Comparison of ENCODE assay signal across 15 cellular contexts in genomic region chr3:161939919-161940693, GRCh38.
A peak's percentile ranks its signal among the peaks of the same experiment; 100 is the strongest.
DNase-seq lines count a peak whose midpoint lies in the region; ATAC-seq, FAIRE-seq and TF ChIP-seq lines count a peak whose summit lies in the region.
"Had no signal": no experiment of that assay in that cellular context is flagged by ENCODE, and none has a peak within 500 bp of the region (broad histone marks: within the 10 kb centered on the region; RNA-seq: fewer than 3 reads in every experiment).

No MANE protein-coding gene starts in this region.

- DNase-seq in GM10266 (ENCODE audit: extremely low spot score) (peak; percentile 7), NOMO-1 treated with dmso at 0.1 percent for 144 hours (lab: John Stamatoyannopoulos, UW; ENCODE audit: unreplicated experiment) (peak; percentile 11), fibroblast of gingiva (ENCODE audit: low read depth) (peak; percentile 3), D721Med (ENCODE audit: insufficient read length, low spot score) (no peak), esophagus squamous epithelium (lab: John Stamatoyannopoulos, UW) (no peak), COLO829 (ENCODE audit: low spot score) (no peak)
- DNase-seq: activated CD4-positive, CD25-positive, alpha-beta regulatory T cell treated with anti-CD3 and anti-CD28 coated beads, Interleukin-2, amount 50 U/mL, for 72 hours; activated T-cell treated with anti-CD3 and anti-CD28 coated beads for 4 hours; NCI-H1092; occipital lobe; testis had no signal

- no peaks in the 10 kb centered on the region for H3K27me3 ChIP-seq in rectal smooth muscle tissue (ENCODE audit: control insufficient read depth, insufficient read depth, low read length)
- no peaks in the 10 kb centered on the region for H3K27me3 ChIP-seq in esophagus squamous epithelium
- H3K27me3 ChIP-seq: testis had no signal

- H3K9me3 ChIP-seq in esophagus squamous epithelium, result peaks cover 0 to 6% (median 0%) of the 10 kb centered on the region in 3 donors
- H3K9me3 ChIP-seq: testis had no signal

- no peak for TF ChIP-seq CTCF in GM10266 (IDR thresholded peaks at IDR 0.05; ENCODE audit: control insufficient read depth, insufficient read depth, low read depth, missing control alignments)
- TF ChIP-seq CTCF in D721Med (IDR thresholded peaks at IDR 0.05; ENCODE audit: insufficient read depth, missing control alignments), result no peak
- TF ChIP-seq CTCF in esophagus squamous epithelium (IDR thresholded peaks at IDR 0.05), result no peak

- WGBS in esophagus squamous epithelium, 2 donors, result 40 to 44% methylated on average over 6 of the region's 6 CpGs

- H3K27ac ChIP-seq in rectal smooth muscle tissue (ENCODE audit: low read depth, low read length), result peak overlapping the region; percentile 1
- peak overlapping the region in 2 of 4 donors; percentile 21 to 31 for H3K27ac ChIP-seq in esophagus squamous epithelium
- H3K27ac ChIP-seq: testis had no signal

- no peak for ATAC-seq in GM21447 (IDR thresholded peaks at IDR 0.05; ENCODE audit: unreplicated experiment)

- peak overlapping the region; percentile 19 for H3K4me3 ChIP-seq in rectal smooth muscle tissue (ENCODE audit: low read length)
- H3K4me3 ChIP-seq in esophagus squamous epithelium, result no peak overlapping the region
- H3K4me3 ChIP-seq: testis had no signal

- no peak overlapping the region for H3K9ac ChIP-seq in rectal smooth muscle tissue (ENCODE audit: low read length)

- no peak for FAIRE-seq in D721Med (lab: Jason Lieb, UNC)
- FAIRE-seq: colon, HTR-8/SVneo had no signal

- H3K36me3 ChIP-seq in rectal smooth muscle tissue (ENCODE audit: control insufficient read depth, insufficient read depth, low read length) (no peaks in the 10 kb centered on the region), esophagus squamous epithelium (no peaks in the 10 kb centered on the region)

- H3K4me1 ChIP-seq in rectal smooth muscle tissue (ENCODE audit: control insufficient read depth, insufficient read depth, low read length) (peaks cover 9% of the 10 kb centered on the region), esophagus squamous epithelium (peaks cover 0 to 4% (median 3%) of the 10 kb centered on the region in 3 donors)

- no peak for TF ChIP-seq POLR2A in esophagus squamous epithelium (IDR thresholded peaks at IDR 0.05)

- intact Hi-C loops in esophagus squamous epithelium (cut with DNase I), result no loop called here

Comparison
In these comparisons a context has a peak if more than half of its experiments do, and no peak if none do; other contexts are left out.
1. DNase-seq: peak in GM10266 (single experiment), NOMO-1 treated with dmso at 0.1 percent for 144 hours (single experiment) and fibroblast of gingiva (single experiment); none in D721Med (single experiment), esophagus squamous epithelium (single experiment) and COLO829 (single experiment).